Comparison of ENCODE assay signal across 19 cellular contexts in genomic region chr2:113070606-113070975, GRCh38. TPM values are rescaled to one million over a fixed set of nuclear protein-coding genes. Genes with fewer than 3 reads are reported as not detected.
DNase-seq lines count a peak whose midpoint lies in the region; FAIRE-seq and TF ChIP-seq lines count a peak whose summit lies in the region.
"Had no signal": no experiment of that assay in that cellular context is flagged by ENCODE, and none has a peak within 500 bp of the region (broad histone marks: within the 10 kb centered on the region; RNA-seq: fewer than 3 reads in every experiment).

No MANE protein-coding gene starts in this region.

- H3K27ac Mint-ChIP-seq in mesothelial cell of epicardium (no peak overlapping the region), Caco-2 (ENCODE audit: unreplicated experiment) (no peak overlapping the region)
- H3K27ac Mint-ChIP-seq: CD4-positive, CD25-positive, alpha-beta regulatory T cell; HFFc6 had no signal

- H3K9ac ChIP-seq in mammary epithelial cell (ENCODE audit: insufficient read depth, low read length) (no peak overlapping the region), keratinocyte (ENCODE audit: control insufficient read depth, extremely low read depth, insufficient read depth, low read length) (no peak overlapping the region)
- H3K9ac ChIP-seq: BLaER1 had no signal

- H3K36me3 ChIP-seq in mammary epithelial cell (ENCODE audit: insufficient read depth, low read length) (no peaks in the 10 kb centered on the region), breast epithelium (no peaks in the 10 kb centered on the region), keratinocyte (ENCODE audit: control insufficient read depth in 2 of 2, extremely low read depth in 1 of 2, insufficient read depth in 2 of 2, low read length in 2 of 2) (no peaks in the 10 kb centered on the region), Caco-2 (ENCODE audit: control insufficient read depth, insufficient read depth, low read length) (no peaks in the 10 kb centered on the region)
- H3K36me3 ChIP-seq: BLaER1, HAP-1 had no signal

- TF ChIP-seq CTCF in mammary epithelial cell (conservative IDR thresholded peaks at IDR 0.05 in 1 of 2, IDR thresholded peaks at IDR 0.05 in 1 of 2; ENCODE audit: extremely low read depth in 1 of 2, insufficient read depth in 1 of 2, low read depth in 1 of 2, low read length in 2 of 2) (no peak), breast epithelium (IDR thresholded peaks at IDR 0.05) (no peak), epithelial cell of esophagus (IDR thresholded peaks at IDR 0.05; ENCODE audit: insufficient read depth, low read depth, low read length, missing control alignments) (no peak), keratinocyte (optimal IDR thresholded peaks at IDR 0.05 in 1 of 3, IDR thresholded peaks at IDR 0.05 in 1 of 3, conservative IDR thresholded peaks at IDR 0.05 in 1 of 3; ENCODE audit: extremely low read depth in 1 of 3, insufficient read depth in 2 of 3, low read length in 3 of 3) (no peak), mesothelial cell of epicardium (IDR thresholded peaks at IDR 0.05; ENCODE audit: unreplicated experiment) (no peak), Caco-2 (IDR thresholded peaks at IDR 0.05; ENCODE audit: insufficient read depth in 1 of 2, low read depth in 1 of 2, low read length in 1 of 2, severe bottlenecking in 1 of 2, unreplicated experiment in 1 of 2) (no peak)

- in situ Hi-C loops in mammary epithelial cell (cut with MboI; ENCODE audit: low sequenced_read_pairs in 2 of 2) = no loop called here

- H2AFZ ChIP-seq in mammary epithelial cell (ENCODE audit: low read depth, low read length) (no peak overlapping the region), keratinocyte (ENCODE audit: control insufficient read depth, low read length) (no peak overlapping the region)

- no peaks in the 10 kb centered on the region for H3K9me3 ChIP-seq in mammary epithelial cell (replicated peaks; ENCODE audit: insufficient read depth, low read length)
- H3K9me3 ChIP-seq in breast epithelium = no peaks in the 10 kb centered on the region
- no peaks in the 10 kb centered on the region for H3K9me3 ChIP-seq in keratinocyte (ENCODE audit: control insufficient read depth, low read depth, low read length)
- H3K9me3 ChIP-seq in Caco-2 = peaks cover 7% of the 10 kb centered on the region; the same call in 1 of the 2 replicates
- H3K9me3 ChIP-seq: BLaER1, HAP-1 had no signal

- H3K27me3 ChIP-seq in mammary epithelial cell (ENCODE audit: insufficient read depth, low read length) (no peaks in the 10 kb centered on the region), breast epithelium (no peaks in the 10 kb centered on the region), keratinocyte (ENCODE audit: control insufficient read depth, extremely low read depth, insufficient read depth, low read length) (no peaks in the 10 kb centered on the region), Caco-2 (replicated peaks; ENCODE audit: control insufficient read depth, insufficient read depth, low read length) (no peaks in the 10 kb centered on the region)
- H3K27me3 ChIP-seq: BLaER1 had no signal

- H3K4me3 ChIP-seq in mammary epithelial cell (replicated peaks in 1 of 3; ENCODE audit: insufficient read depth in 1 of 3, low read depth in 2 of 3, low read length in 3 of 3) (no peak overlapping the region), breast epithelium (no peak overlapping the region), epithelial cell of esophagus (ENCODE audit: low read length) (no peak overlapping the region), keratinocyte (ENCODE audit: control insufficient read depth in 2 of 3, extremely low read depth in 1 of 3, insufficient read depth in 2 of 3, low read depth in 1 of 3, low read length in 3 of 3) (no peak overlapping the region), Caco-2 (ENCODE audit: low read depth, low read length) (no peak overlapping the region)
- H3K4me3 ChIP-seq: BLaER1, HAP-1 had no signal

- DNase-seq in mammary epithelial cell (no peak), breast epithelium (ENCODE audit: low spot score in 2 of 2) (no peak), epithelial cell of esophagus (ENCODE audit: low read depth) (peak; percentile 68), keratinocyte (ENCODE audit: low read depth, low spot score) (no peak), mesothelial cell of epicardium (ENCODE audit: low spot score in 2 of 2, unreplicated experiment in 2 of 2) (no peak), NCI-H1048 (lab: John Stamatoyannopoulos, UW) (no peak), Caco-2 (no peak)
- DNase-seq: 8988T; AML-193; CD4-positive, CD25-positive, alpha-beta regulatory T cell; DMS79 treated with DMSO at 0.1 percent for 48 hours; EL; HFFc6 had no signal

- dilution Hi-C loops in mammary epithelial cell (cut with HindIII; ENCODE audit: low sequenced_read_pairs) = loop anchor here (5.0 kb wide), 1 partner anchor 98 kb away; no protein-coding TSS in a partner anchor
- dilution Hi-C loops in keratinocyte (cut with MboI; ENCODE audit: extremely low pct_ligation_motif_present, low sequenced_read_pairs) = no loop called here

- intact Hi-C loops in mammary epithelial cell (cut with micrococcal nuclease) (loop anchor here (5.0 kb wide), 1 partner anchor 108 kb away; no protein-coding TSS in a partner anchor), breast epithelium (cut with DNase I; ENCODE audit: low total_unique reads) (no loop called here), Caco-2 (cut with micrococcal nuclease; ENCODE audit: unreplicated experiment) (no loop called here)

- FAIRE-seq in keratinocyte (lab: Jason Lieb, UNC) = no peak
- FAIRE-seq: G401.6, GM12891, H1 had no signal

- POLR2A ChIA-PET in Caco-2 (lab: Charles Lee) = no interaction called here

- TF ChIP-seq POLR2A in breast epithelium (IDR thresholded peaks at IDR 0.05) = no peak

- H3K36me3 Mint-ChIP-seq in mesothelial cell of epicardium (no peaks in the 10 kb centered on the region), Caco-2 (ENCODE audit: insufficient read depth, unreplicated experiment) (no peaks in the 10 kb centered on the region)
- H3K36me3 Mint-ChIP-seq: CD4-positive, CD25-positive, alpha-beta regulatory T cell had no signal

- H3K4me1 ChIP-seq in mammary epithelial cell (ENCODE audit: insufficient read depth, low read length) = peaks cover 64% of the 10 kb centered on the region
- no peaks in the 10 kb centered on the region for H3K4me1 ChIP-seq in breast epithelium
- H3K4me1 ChIP-seq in keratinocyte (ENCODE audit: control insufficient read depth, extremely low read depth, insufficient read depth, low read length) = peaks cover 66% of the 10 kb centered on the region
- H3K4me1 ChIP-seq in Caco-2 = peaks cover 29% of the 10 kb centered on the region
- H3K4me1 ChIP-seq: BLaER1, HAP-1 had no signal

- H3K4me3 Mint-ChIP-seq in mesothelial cell of epicardium (no peak overlapping the region), Caco-2 (ENCODE audit: unreplicated experiment) (no peak overlapping the region)
- H3K4me3 Mint-ChIP-seq: CD4-positive, CD25-positive, alpha-beta regulatory T cell; HFFc6 had no signal

- no peaks in the 10 kb centered on the region for H3K9me1 ChIP-seq in keratinocyte (ENCODE audit: control insufficient read depth, extremely low read depth, insufficient read depth, low read length)

- H4K20me1 ChIP-seq in mammary epithelial cell (ENCODE audit: insufficient read depth, low read length) = no peaks in the 10 kb centered on the region
- no peaks in the 10 kb centered on the region for H4K20me1 ChIP-seq in keratinocyte (ENCODE audit: control insufficient read depth, extremely low read depth, insufficient read depth, low read length)
- H4K20me1 ChIP-seq: BLaER1 had no signal

- H3K9me3 Mint-ChIP-seq in mesothelial cell of epicardium (peaks cover 14% of the 10 kb centered on the region), Caco-2 (ENCODE audit: unreplicated experiment) (peaks cover 10% of the 10 kb centered on the region)
- H3K9me3 Mint-ChIP-seq: HFFc6 had no signal

- H3K4me1 Mint-ChIP-seq in mesothelial cell of epicardium = peaks cover 12% of the 10 kb centered on the region
- peaks cover 21% of the 10 kb centered on the region for H3K4me1 Mint-ChIP-seq in Caco-2 (ENCODE audit: low read depth, unreplicated experiment)

- WGBS in mammary epithelial cell (ENCODE audit: low coverage, missing lambda C conversion rate) = 21% methylated on average over 1 of the region's 1 CpG

- H3K4me2 ChIP-seq in mammary epithelial cell (ENCODE audit: insufficient read depth, low read depth, low read length) (no peak overlapping the region), keratinocyte (ENCODE audit: control insufficient read depth, extremely low read depth, insufficient read depth, low read depth, low read length) (peak overlapping the region; percentile 6)
- H3K4me2 ChIP-seq: BLaER1 had no signal

- CTCF ChIA-PET in mammary epithelial cell (lab: Charles Lee; ENCODE audit: low non-redundant PET) (no interaction called here), Caco-2 (lab: Charles Lee) (no interaction called here)

- H3K27me3 Mint-ChIP-seq in mesothelial cell of epicardium (ENCODE audit: low read depth) = peaks cover 14% of the 10 kb centered on the region
- H3K27me3 Mint-ChIP-seq in Caco-2 (ENCODE audit: insufficient read depth, unreplicated experiment) = no peaks in the 10 kb centered on the region

- no peaks in the 10 kb centered on the region for H3K79me2 ChIP-seq in mammary epithelial cell (ENCODE audit: insufficient read depth, low read length)
- no peaks in the 10 kb centered on the region for H3K79me2 ChIP-seq in keratinocyte (ENCODE audit: control insufficient read depth, insufficient read depth, low read length)

- H3K27ac ChIP-seq in mammary epithelial cell (ENCODE audit: insufficient read depth, low read depth, low read length) (peak overlapping the region; percentile 51), breast epithelium (no peak overlapping the region), keratinocyte (ENCODE audit: control insufficient read depth, insufficient read depth, low read length) (peak overlapping the region; percentile 58)
- H3K27ac ChIP-seq: BLaER1, HL-60 had no signal

- BruUV-seq in mammary epithelial cell (replicated peaks; lab: Mats Ljungman, UMichigan) (no TSS peak), Caco-2 (replicated peaks; lab: Mats Ljungman, UMichigan) (no TSS peak)

RNA-seq across cellular contexts. Expression of gene IL1F10, which starts 2.8 kb away (rescaled TPM):
- total RNA-seq in mammary epithelial cell = not detected
- polyA plus RNA-seq in mammary epithelial cell = 0.09 TPM
- polyA minus RNA-seq in mammary epithelial cell = not detected
- not detected for total RNA-seq in breast epithelium
- polyA plus RNA-seq in keratinocyte = 0.15 to 0.75 TPM (median 0.37 TPM) in 3 replicates
- polyA plus RNA-seq in keratinocyte (2011; ENCODE audit: low read depth) = 1.9 TPM
- 0.47 and 0.73 TPM in 2 replicates for polyA plus RNA-seq in keratinocyte (2011; cell fraction: cytosol; rRNA removed)
- 0.49 and 0.56 TPM in 2 replicates for polyA plus RNA-seq in keratinocyte (2011; cell fraction: nucleus; rRNA removed)
- polyA plus RNA-seq in keratinocyte (2012; ENCODE audit: low replicate concordance) = 0.22 and 6.2 TPM in 2 replicates
- polyA minus RNA-seq in keratinocyte = 0.69 TPM in 1 of 3 replicates, not detected in the others
- not detected for polyA minus RNA-seq in keratinocyte (2011; cell fraction: cytosol; rRNA and poly(A)+ RNA removed)
- not detected in 2 replicates for polyA minus RNA-seq in keratinocyte (2011; cell fraction: nucleus; rRNA and poly(A)+ RNA removed)
- total RNA-seq in mesothelial cell of epicardium = not detected in 3 replicates
- total RNA-seq in Caco-2 (2022) = not detected in 2 replicates
- total RNA-seq: CD4-positive, CD25-positive, alpha-beta regulatory T cell; H1; HFFc6 had no signal
- polyA plus RNA-seq: CD4-positive, CD25-positive, alpha-beta regulatory T cell; H1 had no signal

RNA-seq across cellular contexts. Expression of gene IL36RN, which starts 11.6 kb away (rescaled TPM):
- total RNA-seq in mammary epithelial cell (1 to 10 TPM in 1 of 2 donors, under 1 TPM in 1; 0.67 to 1.3 TPM), breast epithelium (not detected), mesothelial cell of epicardium (0.84 to 1.1 TPM (median 0.85 TPM) in 3 replicates), Caco-2 (2022) (0.19 TPM in 1 of 2 replicates, not detected in the other)
- polyA plus RNA-seq in mammary epithelial cell (0.46 TPM), keratinocyte (1.7 to 7.9 TPM (median 3.9 TPM) in 3 replicates)
- polyA minus RNA-seq in mammary epithelial cell (not detected), keratinocyte (0.85 to 5.1 TPM (median 3.0 TPM) in 3 replicates)
- polyA plus RNA-seq in keratinocyte (2011; ENCODE audit: low read depth) = 30.2 TPM
- 1.5 and 3.2 TPM in 2 replicates for polyA plus RNA-seq in keratinocyte (2011; cell fraction: cytosol; rRNA removed)
- polyA plus RNA-seq in keratinocyte (2011; cell fraction: nucleus; rRNA removed) = 2.3 and 2.4 TPM in 2 replicates
- polyA plus RNA-seq in keratinocyte (2012; ENCODE audit: low replicate concordance) = 1.2 and 38.5 TPM in 2 replicates
- polyA minus RNA-seq in keratinocyte (2011; cell fraction: cytosol; rRNA and poly(A)+ RNA removed) = 1.3 TPM
- polyA minus RNA-seq in keratinocyte (2011; cell fraction: nucleus; rRNA and poly(A)+ RNA removed) = 1.6 and 2.7 TPM in 2 replicates
- total RNA-seq: CD4-positive, CD25-positive, alpha-beta regulatory T cell; H1; HFFc6 had no signal
- polyA plus RNA-seq: CD4-positive, CD25-positive, alpha-beta regulatory T cell; H1 had no signal

RNA-seq across cellular contexts. Expression of gene IL36B, which starts 17.9 kb away (rescaled TPM):
- total RNA-seq in mammary epithelial cell (not detected), breast epithelium (not detected), mesothelial cell of epicardium (not detected in 3 replicates), Caco-2 (2022) (not detected in 2 replicates)
- polyA plus RNA-seq in mammary epithelial cell (0.07 TPM), keratinocyte (0.14 to 0.21 TPM (median 0.14 TPM) in 3 replicates)
- polyA minus RNA-seq in mammary epithelial cell (not detected), keratinocyte (not detected in 3 replicates)
- polyA plus RNA-seq in keratinocyte (2011; ENCODE audit: low read depth) = 0.34 TPM
- polyA plus RNA-seq in keratinocyte (2011; cell fraction: cytosol; rRNA removed) = 0.21 TPM in 1 of 2 replicates, not detected in the other
- polyA plus RNA-seq in keratinocyte (2011; cell fraction: nucleus; rRNA removed) = 0.19 TPM in 1 of 2 replicates, not detected in the other
- polyA plus RNA-seq in keratinocyte (2012; ENCODE audit: low replicate concordance) = 0.10 and 1.5 TPM in 2 replicates
- not detected for polyA minus RNA-seq in keratinocyte (2011; cell fraction: cytosol; rRNA and poly(A)+ RNA removed)
- polyA minus RNA-seq in keratinocyte (2011; cell fraction: nucleus; rRNA and poly(A)+ RNA removed) = not detected in 2 replicates
- total RNA-seq: CD4-positive, CD25-positive, alpha-beta regulatory T cell; H1; HFFc6 had no signal
- polyA plus RNA-seq: CD4-positive, CD25-positive, alpha-beta regulatory T cell; H1 had no signal

RNA-seq across cellular contexts. Expression of gene IL1RN, which starts 56.8 kb away (rescaled TPM):
- total RNA-seq in mammary epithelial cell = 10 to 100 TPM in 1 of 2 donors, 1 to 10 TPM in 1; 1.0 to 18.0 TPM
- polyA plus RNA-seq in mammary epithelial cell = 38.0 TPM
- 21.7 TPM for polyA minus RNA-seq in mammary epithelial cell
- 1 to 10 TPM in 2 of 3 donors, under 1 TPM in 1; 0.66 to 3.8 (median 1.6) TPM for total RNA-seq in breast epithelium
- polyA plus RNA-seq in keratinocyte = 114 to 190 TPM (median 128 TPM) in 3 replicates
- 78.2 TPM for polyA plus RNA-seq in keratinocyte (2011; ENCODE audit: low read depth)
- 135 and 172 TPM in 2 replicates for polyA plus RNA-seq in keratinocyte (2011; cell fraction: cytosol; rRNA removed)
- polyA plus RNA-seq in keratinocyte (2011; cell fraction: nucleus; rRNA removed) = 163 and 216 TPM in 2 replicates
- polyA plus RNA-seq in keratinocyte (2012; ENCODE audit: low replicate concordance) = 86.5 and 244 TPM in 2 replicates
- polyA minus RNA-seq in keratinocyte = 115 to 344 TPM (median 161 TPM) in 3 replicates
- polyA minus RNA-seq in keratinocyte (2011; cell fraction: cytosol; rRNA and poly(A)+ RNA removed) = 83.3 TPM
- polyA minus RNA-seq in keratinocyte (2011; cell fraction: nucleus; rRNA and poly(A)+ RNA removed) = 66.6 and 115 TPM in 2 replicates
- not detected in 3 replicates for total RNA-seq in mesothelial cell of epicardium
- total RNA-seq in Caco-2 (2022) = not detected in 2 replicates
- total RNA-seq: CD4-positive, CD25-positive, alpha-beta regulatory T cell; H1; HFFc6 had no signal
- polyA plus RNA-seq: H1 had no signal

Comparison
In these comparisons a context has a peak if more than half of its experiments do, and no peak if none do; other contexts are left out.
1. H3K27ac ChIP-seq: peak in mammary epithelial cell (single experiment) and keratinocyte (single experiment); none in breast epithelium (0 of 2).